ENCODE assay signal across 8 cellular contexts in the genomic region with DNA sequence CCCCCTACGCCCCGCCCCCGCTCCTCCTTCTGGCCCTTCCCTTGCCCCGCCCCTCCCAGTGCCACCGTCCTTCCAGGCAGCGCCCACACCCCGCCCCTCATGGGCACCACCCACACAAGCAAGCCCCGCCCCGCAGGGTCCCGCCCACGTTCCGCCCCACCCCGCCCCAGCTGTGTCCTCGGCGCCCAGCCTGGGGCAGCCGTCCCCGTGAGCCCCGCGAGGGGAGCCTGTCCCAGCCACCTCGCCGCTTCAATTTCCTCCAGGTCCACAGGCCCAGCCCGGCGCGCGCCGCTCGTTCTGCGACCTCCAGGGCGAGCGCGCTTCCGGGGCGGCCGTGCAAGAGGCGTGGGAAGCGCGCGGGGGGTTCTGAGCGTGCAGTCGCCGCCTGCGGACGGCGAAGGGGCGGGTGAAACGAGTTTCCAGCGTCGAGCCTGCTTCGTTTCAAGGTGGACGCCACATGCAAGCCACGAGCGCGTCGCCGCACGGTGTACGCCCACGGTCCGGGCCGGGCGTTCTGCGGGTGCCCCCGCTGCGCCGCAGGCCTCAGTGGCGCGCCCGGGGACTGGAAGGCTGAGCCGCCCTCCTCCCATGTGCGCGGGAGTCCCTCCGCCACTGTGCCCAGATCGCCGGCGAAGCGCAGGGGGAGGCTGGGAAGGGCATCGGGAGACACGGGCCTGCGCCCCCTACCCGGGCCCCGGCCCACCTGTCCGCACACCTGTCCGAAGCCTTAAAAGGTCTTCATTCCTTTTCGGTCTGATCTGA. TPM values are rescaled to one million over a fixed set of nuclear protein-coding genes. Genes with fewer than 3 reads are reported as not detected.
A peak's percentile ranks its signal among the peaks of the same experiment; 100 is the strongest.
DNase-seq lines count a peak whose midpoint lies in the region; ATAC-seq and TF ChIP-seq lines count a peak whose summit lies in the region.

No MANE protein-coding gene starts in this region.

- peak overlapping the region; percentile 82 for H3K4me2 ChIP-seq in hepatocyte

- H3K36me3 ChIP-seq in hepatocyte (replicated peaks; ENCODE audit: insufficient read depth, low read depth), result no peaks in the 10 kb centered on the region

- peaks cover 40% of the 10 kb centered on the region for H3K4me1 ChIP-seq in hepatocyte (ENCODE audit: insufficient read depth)

- WGBS in hepatocyte (ENCODE audit: low lambda C conversion rate, missing lambda C conversion rate), result 12% methylated on average over 54 of the region's 84 CpGs

- DNase-seq in DMS153 (lab: John Stamatoyannopoulos, UW), result peak; percentile 78
- DNase-seq in Kasumi-1 (lab: John Stamatoyannopoulos, UW), result peak; percentile 81 to 83
- DNase-seq in T-helper 1 cell, result peak in 4 of 5 donors; percentile 90 to 96 (median 94)
- peak; percentile 98 for DNase-seq in hepatocyte (ENCODE audit: low spot score)
- peak; percentile 60 for DNase-seq in renal cortical epithelial cell (ENCODE audit: low read depth)
- no peak for DNase-seq in NCI-H128 (lab: John Stamatoyannopoulos, UW; ENCODE audit: unreplicated experiment)

- peak; percentile 63 for ATAC-seq in GM21529 (IDR thresholded peaks at IDR 0.05; ENCODE audit: unreplicated experiment)

- H3K27me3 ChIP-seq in hepatocyte, result no peaks in the 10 kb centered on the region

- H3K79me2 ChIP-seq in hepatocyte, result peaks cover 7% of the 10 kb centered on the region

- H4K20me1 ChIP-seq in hepatocyte (ENCODE audit: insufficient read depth, poor library complexity, severe bottlenecking), result no peaks in the 10 kb centered on the region

- H2AFZ ChIP-seq in hepatocyte, result peak overlapping the region; percentile 76

- no peak overlapping the region for H3K4me3 ChIP-seq in hepatocyte

- H3K27ac ChIP-seq in angular gyrus (ENCODE audit: low read depth, low read length) (peak overlapping the region; percentile 78), hepatocyte (peak overlapping the region; percentile 87)

- H3K9me3 ChIP-seq in hepatocyte (ENCODE audit: low read depth), result no peaks in the 10 kb centered on the region

- no peaks in the 10 kb centered on the region for H3K9me2 ChIP-seq in hepatocyte (replicated peaks; ENCODE audit: insufficient read depth)

- TF ChIP-seq CTCF in hepatocyte (IDR thresholded peaks at IDR 0.05; ENCODE audit: poor library complexity), result no peak

RNA-seq across cellular contexts. Expression of gene FAAP20, which starts 10.8 kb away (rescaled TPM):
- total RNA-seq in hepatocyte (24.9 and 36.6 TPM in 2 replicates), renal cortical epithelial cell (12.0 and 23.4 TPM in 2 replicates)
- 117 and 135 TPM in 2 replicates for polyA plus RNA-seq in hepatocyte

RNA-seq across cellular contexts. Expression of gene SKI, which starts 22.7 kb away (rescaled TPM):
- total RNA-seq in hepatocyte, result 17.1 and 21.9 TPM in 2 replicates
- 5.1 and 6.9 TPM in 2 replicates for polyA plus RNA-seq in hepatocyte
- total RNA-seq in renal cortical epithelial cell, result 9.0 and 34.8 TPM in 2 replicates
